22 cellular contexts compared by ENCODE assay signal in the genomic region with DNA sequence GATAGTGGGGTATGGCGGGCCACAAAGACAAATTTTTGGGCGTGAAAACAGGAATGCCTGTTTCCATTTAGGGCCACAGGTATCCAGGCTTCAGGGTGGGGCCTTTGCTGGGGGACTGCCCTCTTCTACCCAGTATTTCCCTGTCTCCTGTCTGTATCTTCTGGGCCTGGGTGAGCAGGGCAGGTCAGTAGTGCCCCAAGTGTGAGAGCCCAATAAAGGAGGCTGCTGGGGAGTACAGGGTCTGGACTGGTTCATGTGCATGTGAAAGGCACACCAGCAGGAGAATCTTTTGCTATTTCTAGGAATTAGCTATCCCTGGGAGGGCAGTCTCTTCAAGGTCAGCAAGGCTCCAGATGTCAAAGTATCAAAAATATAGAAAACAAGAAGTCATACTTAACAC.
DNase-seq lines count a peak whose midpoint lies in the region; ATAC-seq and TF ChIP-seq lines count a peak whose summit lies in the region.
"Had no signal": no experiment of that assay in that cellular context is flagged by ENCODE, and none has a peak within 500 bp of the region (broad histone marks: within the 10 kb centered on the region; RNA-seq: fewer than 3 reads in every experiment).

No MANE protein-coding gene starts in this region.

- H3K36me3 Mint-ChIP-seq in activated CD8-positive, alpha-beta memory T cell treated with anti-CD3 and anti-CD28 coated beads, Interleukin-2, amount 10 ng/mL, durations not matched to agents 7 days and 5 days: no peaks in the 10 kb centered on the region
- H3K36me3 Mint-ChIP-seq in T-helper 17 cell (ENCODE audit: low read depth): no peaks in the 10 kb centered on the region
- H3K36me3 Mint-ChIP-seq in stimulated activated memory B cell treated with anti-CD40 and anti-IgM and Interleukin-4, amounts not matched to agents 10 μg/mL and 1 μg/mL and 100 μg/mL, for 72 hours: no peaks in the 10 kb centered on the region
- H3K36me3 Mint-ChIP-seq: CD14-positive monocyte; CD8-positive, alpha-beta memory T cell had no signal

- no peaks in the 10 kb centered on the region for H3K27me3 Mint-ChIP-seq in activated CD8-positive, alpha-beta memory T cell treated with anti-CD3 and anti-CD28 coated beads, Interleukin-2, amount 10 ng/mL, durations not matched to agents 7 days and 5 days
- H3K27me3 Mint-ChIP-seq in T-helper 17 cell: peaks cover 15% of the 10 kb centered on the region
- H3K27me3 Mint-ChIP-seq in stimulated activated memory B cell treated with anti-CD40 and anti-IgM and Interleukin-4, amounts not matched to agents 10 μg/mL and 1 μg/mL and 100 μg/mL, for 72 hours: no peaks in the 10 kb centered on the region
- H3K27me3 Mint-ChIP-seq: CD4-positive, alpha-beta T cell had no signal

- H3K9me3 Mint-ChIP-seq in activated CD8-positive, alpha-beta memory T cell treated with anti-CD3 and anti-CD28 coated beads, Interleukin-2, amount 10 ng/mL, durations not matched to agents 7 days and 5 days (ENCODE audit: low read depth): no peaks in the 10 kb centered on the region
- no peaks in the 10 kb centered on the region for H3K9me3 Mint-ChIP-seq in stimulated activated memory B cell treated with anti-CD40 and anti-IgM and Interleukin-4, amounts not matched to agents 10 μg/mL and 1 μg/mL and 100 μg/mL, for 72 hours
- H3K9me3 Mint-ChIP-seq: CD4-positive, alpha-beta T cell had no signal

- no peak for ATAC-seq in activated CD8-positive, alpha-beta memory T cell treated with anti-CD3 and anti-CD28 coated beads, Interleukin-2, amount 10 ng/mL, durations not matched to agents 7 days and 5 days
- ATAC-seq in T-helper 17 cell (no peak), lung (ENCODE audit: insufficient read depth, low FRiP score) (no peak)
- ATAC-seq in stimulated activated memory B cell treated with anti-CD40 and anti-IgM and Interleukin-4, amounts not matched to agents 10 μg/mL and 1 μg/mL and 100 μg/mL, for 72 hours: no peak
- ATAC-seq in stimulated activated naive CD8-positive, alpha-beta T cell treated with anti-CD3 and anti-CD28 coated beads, Interleukin-15, Interleukin-2, amounts not matched to agents 100 U/mL and 50 U/mL, for 24 hours: no peak
- ATAC-seq: A549, GM23338, HCT116 had no signal

- H3K4me1 ChIP-seq in lung (ENCODE audit: control insufficient read depth in 2 of 2, insufficient read depth in 2 of 2, low read length in 2 of 2): no peaks in the 10 kb centered on the region
- H3K4me1 ChIP-seq: A549, BE2C had no signal

- no peaks in the 10 kb centered on the region for H3K9me3 ChIP-seq in T-helper 17 cell (ENCODE audit: control insufficient read depth, low read length, poor library complexity, severe bottlenecking)
- H3K9me3 ChIP-seq in lung (ENCODE audit: control insufficient read depth in 2 of 2, insufficient read depth in 1 of 2, low read length in 1 of 2): no peaks in the 10 kb centered on the region
- H3K9me3 ChIP-seq: A549, BE2C had no signal

- no peak overlapping the region for H3K4me3 Mint-ChIP-seq in activated CD8-positive, alpha-beta memory T cell treated with anti-CD3 and anti-CD28 coated beads, Interleukin-2, amount 10 ng/mL, durations not matched to agents 7 days and 5 days
- peak overlapping the region; percentile 69 for H3K4me3 Mint-ChIP-seq in T-helper 17 cell
- no peak overlapping the region for H3K4me3 Mint-ChIP-seq in stimulated activated memory B cell treated with anti-CD40 and anti-IgM and Interleukin-4, amounts not matched to agents 10 μg/mL and 1 μg/mL and 100 μg/mL, for 72 hours
- H3K4me3 Mint-ChIP-seq: CD14-positive monocyte; CD4-positive, alpha-beta T cell; CD8-positive, alpha-beta memory T cell; GM23338; H9 had no signal

- no peak overlapping the region for H3K4me3 ChIP-seq in lung
- H3K4me3 ChIP-seq: A549; BLaER1 treated with 17β-estradiol and CSF1 and Interleukin-3, amounts not matched to agents 10 nM and 100 nM; GM23338 had no signal

- WGBS in lung, 2 donors: 90 to 91% methylated on average over 2 of the region's 2 CpGs

- CTCF ChIA-PET in activated CD8-positive, alpha-beta memory T cell treated with anti-CD3 and anti-CD28 coated beads, Interleukin-2, amount 10 ng/mL, durations not matched to agents 7 days and 5 days (lab: Charles Lee): no interaction called here

- TF ChIP-seq CTCF in lung (IDR thresholded peaks at IDR 0.05; ENCODE audit: control extremely low read depth, extremely low read depth): no peak

- no peak overlapping the region for H3K27ac Mint-ChIP-seq in activated CD8-positive, alpha-beta memory T cell treated with anti-CD3 and anti-CD28 coated beads, Interleukin-2, amount 10 ng/mL, durations not matched to agents 7 days and 5 days
- H3K27ac Mint-ChIP-seq in T-helper 17 cell: no peak overlapping the region
- peak overlapping the region; percentile 18 for H3K27ac Mint-ChIP-seq in stimulated activated memory B cell treated with anti-CD40 and anti-IgM and Interleukin-4, amounts not matched to agents 10 μg/mL and 1 μg/mL and 100 μg/mL, for 72 hours
- H3K27ac Mint-ChIP-seq: CD4-positive, alpha-beta T cell; GM23338; H9 had no signal

- H3K27ac ChIP-seq in lung (ENCODE audit: low read depth in 1 of 2, low read length in 1 of 2): no peak overlapping the region
- H3K27ac ChIP-seq: A549; BLaER1 treated with 17β-estradiol and CSF1 and Interleukin-3, amounts not matched to agents 10 nM and 100 nM had no signal

- DNase-seq in activated CD8-positive, alpha-beta memory T cell treated with anti-CD3 and anti-CD28 coated beads, Interleukin-2, amount 50 U/mL, for 48 hours: peak; percentile 28
- no peak for DNase-seq in activated CD8-positive, alpha-beta memory T cell treated with anti-CD3 and anti-CD28 coated beads, Interleukin-2, amount 10 ng/mL, durations not matched to agents 7 days and 5 days
- no peak for DNase-seq in T-helper 17 cell
- peak; percentile 23 for DNase-seq in lung (ENCODE audit: low spot score)
- no peak for DNase-seq in DMS79 (lab: John Stamatoyannopoulos, UW)
- no peak for DNase-seq in stimulated activated naive CD8-positive, alpha-beta T cell treated with anti-CD3 and anti-CD28 coated beads, Interleukin-15, Interleukin-2, amounts not matched to agents 100 U/mL and 50 U/mL, for 24 hours
- DNase-seq: 8988T; ACHN; AML-193; BE2C; CD4-positive, alpha-beta T cell; CD8-positive, alpha-beta memory T cell; DMS 273 treated with DMSO at 0.1 percent for 48 hours; DMS79 treated with DMSO at 0.1 percent for 48 hours; GF-D8; H9 had no signal

- no peaks in the 10 kb centered on the region for H3K4me1 Mint-ChIP-seq in activated CD8-positive, alpha-beta memory T cell treated with anti-CD3 and anti-CD28 coated beads, Interleukin-2, amount 10 ng/mL, durations not matched to agents 7 days and 5 days
- peaks cover 2% of the 10 kb centered on the region for H3K4me1 Mint-ChIP-seq in T-helper 17 cell
- no peaks in the 10 kb centered on the region for H3K4me1 Mint-ChIP-seq in stimulated activated memory B cell treated with anti-CD40 and anti-IgM and Interleukin-4, amounts not matched to agents 10 μg/mL and 1 μg/mL and 100 μg/mL, for 72 hours
- H3K4me1 Mint-ChIP-seq: CD14-positive monocyte; CD8-positive, alpha-beta memory T cell; GM23338 had no signal

- H3K27me3 ChIP-seq in lung (ENCODE audit: control insufficient read depth, insufficient read depth): no peaks in the 10 kb centered on the region
- H3K27me3 ChIP-seq: BE2C; BLaER1 treated with 17β-estradiol and CSF1 and Interleukin-3, amounts not matched to agents 10 nM and 100 nM had no signal

- no peaks in the 10 kb centered on the region for H3K36me3 ChIP-seq in lung (ENCODE audit: control insufficient read depth in 2 of 2, insufficient read depth in 2 of 2, low read length in 2 of 2)
- H3K36me3 ChIP-seq: BE2C; BLaER1 treated with 17β-estradiol and CSF1 and Interleukin-3, amounts not matched to agents 10 nM and 100 nM had no signal

Comparison
In these comparisons a context has a peak if more than half of its experiments do, and no peak if none do; other contexts are left out.
1. DNase-seq: peak in activated CD8-positive, alpha-beta memory T cell treated with anti-CD3 and anti-CD28 coated beads, Interleukin-2, amount 50 U/mL, for 48 hours (single experiment) and lung (single experiment); none in activated CD8-positive, alpha-beta memory T cell treated with anti-CD3 and anti-CD28 coated beads, Interleukin-2, amount 10 ng/mL, durations not matched to agents 7 days and 5 days (single experiment), T-helper 17 cell (0 of 3), DMS79 (single experiment) and stimulated activated naive CD8-positive, alpha-beta T cell treated with anti-CD3 and anti-CD28 coated beads, Interleukin-15, Interleukin-2, amounts not matched to agents 100 U/mL and 50 U/mL, for 24 hours (single experiment).